ENCODE assay signal across 33 cellular contexts in the genomic region with DNA sequence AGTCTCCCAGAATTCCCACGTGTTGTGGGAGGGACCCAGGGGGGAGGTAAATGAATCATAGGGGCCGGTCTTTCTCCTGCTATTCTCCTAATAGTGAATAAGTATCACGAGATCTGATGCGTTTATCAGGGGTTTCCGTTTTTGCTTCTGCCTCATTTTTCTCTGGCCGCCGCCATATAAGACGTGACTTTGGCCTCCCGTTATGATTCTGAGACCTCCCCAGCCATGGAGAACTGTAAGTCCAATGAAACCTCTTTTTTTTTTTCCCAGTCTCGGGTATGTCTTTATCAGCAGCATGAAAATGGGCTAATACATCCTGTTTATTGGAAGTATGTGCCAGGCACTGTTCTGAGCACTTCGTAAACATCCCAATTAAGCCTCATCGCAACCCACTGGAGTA. TPM values are rescaled to one million over a fixed set of nuclear protein-coding genes. Genes with fewer than 3 reads are reported as not detected.
"Had no signal": no experiment of that assay in that cellular context is flagged by ENCODE, and none has a peak within 500 bp of the region (broad histone marks: within the 10 kb centered on the region; RNA-seq: fewer than 3 reads in every experiment).

No MANE protein-coding gene starts in this region.

- H3K4me1 ChIP-seq: right lobe of liver, thyroid gland had no signal

- H3K36me3 ChIP-seq: esophagus squamous epithelium, neutrophil, right lobe of liver, stomach, thyroid gland had no signal

- ATAC-seq: mucosa of descending colon; natural killer cell treated with Interleukin-12 subunit alpha and Interleukin-12 subunit beta and Interleukin-15 and Interleukin-18, amount 100 ng/mL, for 72 hours; right lobe of liver; stimulated activated effector memory CD8-positive, alpha-beta T cell treated with anti-CD3 and anti-CD28 coated beads, Interleukin-12 subunit alpha, Interleukin-12 subunit beta, amount 100 ng/mL, for 72 hours had no signal

- H3K27ac ChIP-seq: dorsolateral prefrontal cortex, esophagus squamous epithelium, neutrophil, parathyroid adenoma, right lobe of liver, stomach, thyroid gland had no signal

- H3K9me3 ChIP-seq: esophagus squamous epithelium, mucosa of descending colon, neutrophil, right lobe of liver, stomach, thyroid gland had no signal

- DNase-seq: dorsolateral prefrontal cortex; effector CD8-positive, alpha-beta T cell; esophagus squamous epithelium; foreskin melanocyte; glutamatergic neuron; mucosa of descending colon; naive B cell; stimulated activated CD4-positive, alpha-beta T cell treated with anti-CD3 and anti-CD28 coated beads, Interleukin-12 subunit alpha, Interleukin-12 subunit beta, amount 100 ng/mL, for 4 hours; stimulated activated CD4-positive, alpha-beta T cell treated with anti-CD3 and anti-CD28 coated beads, Interleukin-1b, Interleukin-23, amount 100 ng/mL, for 48 hours; stimulated activated CD4-positive, alpha-beta T cell treated with anti-CD3 and anti-CD28 coated beads, Interleukin-4, amount 100 ng/mL, for 1 hour; stimulated activated naive CD4-positive, alpha-beta T cell treated with Interleukin-2 at 50 U/mL for 16 hours; stomach; thyroid gland; trophoblast cell had no signal

- H3K4me3 ChIP-seq: esophagus squamous epithelium, lung, mucosa of descending colon, right lobe of liver, smooth muscle cell, stomach, thyroid gland had no signal

RNA-seq across cellular contexts. Expression of a gene that starts 0.8 kb away (rescaled TPM):
- total RNA-seq: cerebellum, endothelial cell of umbilical vein, epithelial cell of proximal tubule, esophagus squamous epithelium, liver, mesothelial cell of epicardium, mucosa of descending colon, neural crest cell, progenitor cell of endocrine pancreas, right lobe of liver, smooth muscle cell, stomach, subcutaneous adipose tissue, temporal lobe, thyroid gland, ureter had no signal
- polyA plus RNA-seq: endothelial cell of umbilical vein, keratinocyte, liver, smooth muscle cell, stomach had no signal

RNA-seq across cellular contexts. Expression of a gene that starts 17.9 kb away (rescaled TPM):
- total RNA-seq: cerebellum, endothelial cell of umbilical vein, epithelial cell of proximal tubule, liver, lung, mesothelial cell of epicardium, mucosa of descending colon, neural crest cell, omental fat pad, progenitor cell of endocrine pancreas, right lobe of liver, smooth muscle cell, stomach, subcutaneous adipose tissue, temporal lobe, thyroid gland, ureter had no signal
- polyA plus RNA-seq: endothelial cell of umbilical vein, liver, smooth muscle cell, stomach had no signal

RNA-seq across cellular contexts. Expression of a gene that starts 26.8 kb away (rescaled TPM):
- total RNA-seq: cerebellum; dorsolateral prefrontal cortex; endothelial cell of umbilical vein; epithelial cell of proximal tubule; liver; lung; mesothelial cell of epicardium; mucosa of descending colon; natural killer cell treated with Interleukin-12 subunit alpha and Interleukin-12 subunit beta and Interleukin-15 and Interleukin-18, amount 100 ng/mL, for 72 hours; neural crest cell; omental fat pad; progenitor cell of endocrine pancreas; right lobe of liver; smooth muscle cell; stomach; subcutaneous adipose tissue; temporal lobe; thyroid gland had no signal
- polyA plus RNA-seq: endothelial cell of umbilical vein, liver, lung, smooth muscle cell had no signal

RNA-seq across cellular contexts. Expression of a gene that starts 47.5 kb away (rescaled TPM):
- total RNA-seq: endothelial cell of umbilical vein; epithelial cell of proximal tubule; esophagus squamous epithelium; liver; lung; mesothelial cell of epicardium; mucosa of descending colon; natural killer cell treated with Interleukin-12 subunit alpha and Interleukin-12 subunit beta and Interleukin-15 and Interleukin-18, amount 100 ng/mL, for 72 hours; neural crest cell; omental fat pad; progenitor cell of endocrine pancreas; right lobe of liver; smooth muscle cell; stomach; subcutaneous adipose tissue; thyroid gland; ureter had no signal
- polyA plus RNA-seq: endothelial cell of umbilical vein, keratinocyte, liver, lung, smooth muscle cell, stomach had no signal

RNA-seq across cellular contexts. Expression of a gene that starts 51.5 kb away (rescaled TPM):
- total RNA-seq: endothelial cell of umbilical vein; epithelial cell of proximal tubule; liver; lung; mesothelial cell of epicardium; natural killer cell treated with Interleukin-12 subunit alpha and Interleukin-12 subunit beta and Interleukin-15 and Interleukin-18, amount 100 ng/mL, for 72 hours; neural crest cell; omental fat pad; progenitor cell of endocrine pancreas; right lobe of liver; smooth muscle cell; stomach; subcutaneous adipose tissue; temporal lobe; ureter had no signal
- polyA plus RNA-seq: endothelial cell of umbilical vein, liver, smooth muscle cell, stomach had no signal
